ENCODE assay signal across 7 cellular contexts in the genomic region with DNA sequence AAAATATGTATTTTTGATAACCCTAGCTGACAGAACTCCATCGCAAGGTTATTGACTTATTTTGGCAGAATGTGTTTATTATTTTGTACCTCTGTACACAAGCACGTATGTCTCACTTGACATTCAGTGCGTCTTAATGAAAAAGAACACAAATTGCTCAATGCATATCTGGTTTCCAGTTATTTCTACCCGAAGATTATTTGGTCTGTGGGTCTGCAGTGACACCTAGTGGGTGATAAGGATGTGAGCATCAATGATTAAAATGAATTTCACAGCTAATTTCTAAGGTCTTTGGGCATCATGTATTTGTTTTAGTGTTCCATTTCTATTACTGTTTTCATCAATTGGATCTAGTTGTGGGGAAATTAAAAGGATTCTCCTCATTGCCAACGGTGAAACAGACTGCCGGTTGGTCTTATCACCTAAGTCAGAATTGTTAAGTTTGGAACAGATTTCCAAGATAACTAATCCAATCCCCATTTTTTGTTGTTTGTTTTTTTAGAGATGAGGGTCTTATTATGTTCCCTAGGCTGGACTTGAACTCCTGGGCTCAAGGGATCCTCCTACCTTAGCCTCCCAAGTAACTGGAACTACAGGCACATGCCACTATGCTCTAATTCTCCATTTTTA. TPM values are rescaled to one million over a fixed set of nuclear protein-coding genes. Genes with fewer than 3 reads are reported as not detected.
A peak's percentile ranks its signal among the peaks of the same experiment; 100 is the strongest.
DNase-seq lines count a peak whose midpoint lies in the region; ATAC-seq and TF ChIP-seq lines count a peak whose summit lies in the region.

No MANE protein-coding gene starts in this region.

- H3K4me1 ChIP-seq in body of pancreas, result peaks cover 8% of the 10 kb centered on the region

- intact Hi-C loops in body of pancreas (cut with DNase I), result loop anchor here (10.0 kb wide), 1 partner anchor 265 kb away; a partner anchor contains a TSS

- 8 to 18% methylated on average over 6 of the region's 6 CpGs for WGBS in body of pancreas, 2 donors

- H3K27me3 ChIP-seq in body of pancreas, result no peaks in the 10 kb centered on the region

- TF ChIP-seq CTCF in LNCaP clone FGC (IDR thresholded peaks at IDR 0.05; ENCODE audit: control insufficient read depth, extremely low read depth, insufficient read depth), result peak; percentile 88
- TF ChIP-seq CTCF in body of pancreas (IDR thresholded peaks at IDR 0.05), result peak; percentile 49 to 92 (median 87)

- H3K27ac ChIP-seq in body of pancreas, result no peak overlapping the region

- no peak for TF ChIP-seq POLR2A in body of pancreas (IDR thresholded peaks at IDR 0.05)

- in situ Hi-C loops in SK-MEL-5 (cut with HindIII; ENCODE audit: low pct_unique_long_range_greater_than_20kb, low sequenced_read_pairs), result loop anchor here (10.0 kb wide), 1 partner anchor 295 kb away; a partner anchor contains a TSS

- no peak overlapping the region for H3K4me3 ChIP-seq in LNCaP clone FGC (ENCODE audit: low read depth, low read length)
- no peak overlapping the region for H3K4me3 ChIP-seq in body of pancreas

- H3K36me3 ChIP-seq in body of pancreas (replicated peaks in 1 of 2; ENCODE audit: insufficient read depth in 1 of 2, low read depth in 2 of 2), result peaks cover 0 to 6% of the 10 kb centered on the region in 2 donors

- no peaks in the 10 kb centered on the region for H3K9me3 ChIP-seq in body of pancreas

- peak; percentile 58 for DNase-seq in GM03348 (ENCODE audit: low spot score)
- DNase-seq in LNCaP clone FGC (ENCODE audit: low read depth), result peak; percentile 37
- peak; percentile 77 for DNase-seq in SK-MEL-5 (ENCODE audit: low read depth, low spot score)
- DNase-seq in body of pancreas, result peak; percentile 39 to 58 (median 48)
- DNase-seq in iris pigment epithelial cell (ENCODE audit: low read depth), result peak; percentile 82
- DNase-seq in stimulated activated CD4-positive, alpha-beta T cell treated with anti-CD3 and anti-CD28 coated beads, Interleukin-4, amount 100 ng/mL, for 24 hours, result peak; percentile 59

- ATAC-seq in body of pancreas (peak; percentile 73), GM21619 (IDR thresholded peaks at IDR 0.05; ENCODE audit: unreplicated experiment) (no peak)

RNA-seq across cellular contexts. Expression of a gene that starts 13.9 kb away (rescaled TPM):
- total RNA-seq in SK-MEL-5 (2014; rRNA removed; shearing (Covaris generic)), result 20.5 and 23.0 TPM in 2 replicates
- polyA plus RNA-seq in SK-MEL-5 (2015; cell fraction: cytosol; rRNA removed), result 9.7 and 13.2 TPM in 2 replicates
- polyA plus RNA-seq in SK-MEL-5 (2015; cell fraction: nucleus; rRNA removed), result 28.7 and 35.3 TPM in 2 replicates
- 10 to 100 TPM in 1 of 2 donors, 1 to 10 TPM in 1; 5.7 to 34.3 TPM for total RNA-seq in body of pancreas

RNA-seq across cellular contexts. Expression of a gene that starts 30.4 kb away (rescaled TPM):
- 0.48 TPM in 1 of 2 replicates, not detected in the other for total RNA-seq in SK-MEL-5 (2014; rRNA removed; shearing (Covaris generic))
- 0.81 and 0.92 TPM in 2 replicates for polyA plus RNA-seq in SK-MEL-5 (2015; cell fraction: cytosol; rRNA removed)
- polyA plus RNA-seq in SK-MEL-5 (2015; cell fraction: nucleus; rRNA removed), result 1.0 and 1.8 TPM in 2 replicates
- 1 to 10 TPM in 1 of 2 donors, not detected in 1; 1.0 TPM for total RNA-seq in body of pancreas
